In the genomic region with DNA sequence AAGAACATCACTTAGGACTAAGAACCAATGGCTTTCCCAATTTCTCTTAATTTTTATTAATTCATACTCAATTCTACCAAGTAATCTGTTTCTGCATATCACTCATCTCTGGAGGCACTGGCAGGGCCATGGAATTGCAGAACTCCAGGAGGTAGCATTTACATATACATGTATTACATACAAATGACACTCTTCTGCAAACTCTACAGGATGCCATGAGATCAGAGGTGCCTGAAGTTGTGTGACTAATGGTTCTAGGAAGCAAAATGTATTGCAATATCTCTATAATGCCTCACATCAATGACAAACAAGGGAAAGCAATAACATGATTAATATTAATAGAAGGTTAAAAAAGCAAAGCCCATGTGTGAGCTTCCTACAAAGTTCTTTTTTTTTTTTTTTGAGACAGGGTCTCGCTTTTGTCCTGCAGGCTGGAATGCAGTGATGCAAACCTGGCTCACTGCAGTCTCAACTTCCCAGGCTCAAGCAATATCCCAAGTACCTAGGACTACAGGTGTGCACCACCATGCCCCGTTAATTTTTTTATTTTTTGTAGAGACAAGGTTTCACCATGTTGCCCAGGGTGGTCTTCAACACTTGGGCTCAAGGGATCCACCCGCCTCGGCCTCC, we compare ENCODE assay signal across 27 cellular contexts. TPM values are rescaled to one million over a fixed set of nuclear protein-coding genes. Genes with fewer than 3 reads are reported as not detected.
DNase-seq lines count a peak whose midpoint lies in the region; ATAC-seq, FAIRE-seq and TF ChIP-seq lines count a peak whose summit lies in the region.
"Had no signal": no experiment of that assay in that cellular context is flagged by ENCODE, and none has a peak within 500 bp of the region (broad histone marks: within the 10 kb centered on the region; RNA-seq: fewer than 3 reads in every experiment).

No MANE protein-coding gene starts in this region.

- no peaks in the 10 kb centered on the region for H3K27me3 Mint-ChIP-seq in T-helper 2 cell treated with Interferon-gamma antibody and Interleukin-4, amounts not matched to agents 5 μg/mL and 100 μg/mL, for 36 hours (ENCODE audit: low read depth)
- no peaks in the 10 kb centered on the region for H3K27me3 Mint-ChIP-seq in WTC11 (ENCODE audit: low read depth)
- no peaks in the 10 kb centered on the region for H3K27me3 Mint-ChIP-seq in stimulated activated naive CD8-positive, alpha-beta T cell treated with anti-CD3 and anti-CD28 coated beads, Interleukin-15, amount 100 ng/mL, for 72 hours
- H3K27me3 Mint-ChIP-seq: activated CD4-positive, alpha-beta T cell treated with anti-CD3 and anti-CD28 coated beads, Interleukin-2, amount 10 ng/mL, durations not matched to agents 24 days and 14 days; activated naive CD8-positive, alpha-beta T cell treated with anti-CD3 and anti-CD28 coated beads, Interleukin-2, amount 50 U/mL, for 24 hours; stimulated activated naive CD8-positive, alpha-beta T cell treated with anti-CD3 and anti-CD28 coated beads, Interleukin-15, Interleukin-2, amounts not matched to agents 100 ng/mL and 50 ng/mL, for 24 hours; type B pancreatic cell had no signal

- H3K36me3 Mint-ChIP-seq in T-helper 2 cell treated with Interferon-gamma antibody and Interleukin-4, amounts not matched to agents 5 μg/mL and 100 μg/mL, for 36 hours (ENCODE audit: low read depth): peaks cover 36% of the 10 kb centered on the region
- H3K36me3 Mint-ChIP-seq in WTC11: no peaks in the 10 kb centered on the region; the same call in 1 of the 2 replicates
- H3K36me3 Mint-ChIP-seq in stimulated activated effector memory CD8-positive, alpha-beta T cell treated with anti-CD3 and anti-CD28 coated beads, Interleukin-12 subunit alpha, Interleukin-12 subunit beta, amount 100 ng/mL, for 72 hours: peaks cover 99% of the 10 kb centered on the region

- peak; percentile 75 for ATAC-seq in WTC11
- ATAC-seq in stimulated activated effector memory CD8-positive, alpha-beta T cell treated with anti-CD3 and anti-CD28 coated beads, Interleukin-12 subunit alpha, Interleukin-12 subunit beta, amount 100 ng/mL, for 72 hours: peak; percentile 51
- ATAC-seq in stimulated activated naive CD8-positive, alpha-beta T cell treated with anti-CD3 and anti-CD28 coated beads, Interleukin-15, amount 100 ng/mL, for 72 hours: no peak
- ATAC-seq: activated naive CD8-positive, alpha-beta T cell treated with anti-CD3 and anti-CD28 coated beads, Interleukin-2, amount 50 U/mL, for 24 hours; left lobe of liver; mucosa of descending colon; Right ventricle myocardium inferior had no signal

- CTCF ChIA-PET in WTC11 (lab: Charles Lee): interaction anchor here (0.6 to 1.1 kb wide), 3 partner anchors 13 to 36 kb away, joined by 3 to 4 read pairs (median 3); no protein-coding TSS in a partner anchor

- H3K9me3 Mint-ChIP-seq in T-helper 2 cell treated with Interferon-gamma antibody and Interleukin-4, amounts not matched to agents 5 μg/mL and 100 μg/mL, for 36 hours: no peaks in the 10 kb centered on the region
- H3K9me3 Mint-ChIP-seq in WTC11: no peaks in the 10 kb centered on the region
- no peaks in the 10 kb centered on the region for H3K9me3 Mint-ChIP-seq in stimulated activated effector memory CD8-positive, alpha-beta T cell treated with anti-CD3 and anti-CD28 coated beads, Interleukin-12 subunit alpha, Interleukin-12 subunit beta, amount 100 ng/mL, for 72 hours
- no peaks in the 10 kb centered on the region for H3K9me3 Mint-ChIP-seq in stimulated activated naive CD8-positive, alpha-beta T cell treated with anti-CD3 and anti-CD28 coated beads, Interleukin-15, amount 100 ng/mL, for 72 hours
- H3K9me3 Mint-ChIP-seq: activated CD4-positive, alpha-beta T cell treated with anti-CD3 and anti-CD28 coated beads, Interleukin-2, amount 10 ng/mL, durations not matched to agents 24 days and 14 days; activated naive CD8-positive, alpha-beta T cell treated with anti-CD3 and anti-CD28 coated beads, Interleukin-2, amount 50 U/mL, for 24 hours; stimulated activated naive CD8-positive, alpha-beta T cell treated with anti-CD3 and anti-CD28 coated beads, Interleukin-15, Interleukin-2, amounts not matched to agents 100 ng/mL and 50 ng/mL, for 24 hours; type B pancreatic cell had no signal

- TF ChIP-seq POLR2A in GM12892 (IDR thresholded peaks at IDR 0.05; ENCODE audit: low read depth, low read length): no peak

- peak overlapping the region; percentile 20 for H3K27ac Mint-ChIP-seq in T-helper 2 cell treated with Interferon-gamma antibody and Interleukin-4, amounts not matched to agents 5 μg/mL and 100 μg/mL, for 36 hours
- H3K27ac Mint-ChIP-seq in WTC11: no peak overlapping the region
- H3K27ac Mint-ChIP-seq in stimulated activated effector memory CD8-positive, alpha-beta T cell treated with anti-CD3 and anti-CD28 coated beads, Interleukin-12 subunit alpha, Interleukin-12 subunit beta, amount 100 ng/mL, for 72 hours: peak overlapping the region; percentile 15
- H3K27ac Mint-ChIP-seq in stimulated activated naive CD8-positive, alpha-beta T cell treated with anti-CD3 and anti-CD28 coated beads, Interleukin-15, amount 100 ng/mL, for 72 hours: no peak overlapping the region
- H3K27ac Mint-ChIP-seq: activated CD4-positive, alpha-beta T cell treated with anti-CD3 and anti-CD28 coated beads, Interleukin-2, amount 10 ng/mL, durations not matched to agents 24 days and 14 days; activated naive CD8-positive, alpha-beta T cell treated with anti-CD3 and anti-CD28 coated beads, Interleukin-2, amount 50 U/mL, for 24 hours had no signal

- H3K4me1 Mint-ChIP-seq in T-helper 2 cell treated with Interferon-gamma antibody and Interleukin-4, amounts not matched to agents 5 μg/mL and 100 μg/mL, for 36 hours (ENCODE audit: low read depth): peaks cover 12% of the 10 kb centered on the region
- H3K4me1 Mint-ChIP-seq in WTC11: peaks cover 12% of the 10 kb centered on the region
- no peaks in the 10 kb centered on the region for H3K4me1 Mint-ChIP-seq in stimulated activated effector memory CD8-positive, alpha-beta T cell treated with anti-CD3 and anti-CD28 coated beads, Interleukin-12 subunit alpha, Interleukin-12 subunit beta, amount 100 ng/mL, for 72 hours
- peaks cover 8% of the 10 kb centered on the region for H3K4me1 Mint-ChIP-seq in stimulated activated naive CD8-positive, alpha-beta T cell treated with anti-CD3 and anti-CD28 coated beads, Interleukin-15, amount 100 ng/mL, for 72 hours
- H3K4me1 Mint-ChIP-seq: activated naive CD8-positive, alpha-beta T cell treated with anti-CD3 and anti-CD28 coated beads, Interleukin-2, amount 50 U/mL, for 24 hours had no signal

- no peak overlapping the region for H3K4me3 ChIP-seq in fibroblast of pulmonary artery (replicated peaks; ENCODE audit: low read depth, low read length)
- H3K4me3 ChIP-seq: HAP-1, mucosa of descending colon, prostate gland had no signal

- no peak for DNase-seq in T-helper 2 cell treated with Interferon-gamma antibody and Interleukin-4, amounts not matched to agents 5 μg/mL and 100 μg/mL, for 36 hours (ENCODE audit: low spot score)
- DNase-seq in T-helper 2 cell: no peak
- DNase-seq in WTC11 (ENCODE audit: low spot score): no peak
- DNase-seq in fibroblast of pulmonary artery (ENCODE audit: low read depth): peak; percentile 32
- no peak for DNase-seq in stimulated activated effector memory CD8-positive, alpha-beta T cell treated with anti-CD3 and anti-CD28 coated beads, Interleukin-12 subunit alpha, Interleukin-12 subunit beta, amount 100 ng/mL, for 72 hours (ENCODE audit: low spot score in 2 of 2)
- DNase-seq in DMS53 treated with DMSO at 0.1 percent for 48 hours (lab: John Stamatoyannopoulos, UW; ENCODE audit: unreplicated experiment): no peak
- no peak for DNase-seq in GM12892 (ENCODE audit: insufficient read length)
- no peak for DNase-seq in stimulated activated naive CD8-positive, alpha-beta T cell treated with anti-CD3 and anti-CD28 coated beads, Interleukin-15, amount 100 ng/mL, for 72 hours
- DNase-seq: 8988T; activated CD4-positive, alpha-beta T cell treated with anti-CD3 and anti-CD28 coated beads, Interleukin-2, amount 10 ng/mL, durations not matched to agents 24 days and 14 days; activated effector memory CD4-positive, alpha-beta T cell treated with anti-CD3 and anti-CD28 coated beads, Interleukin-2, amount 50 U/mL, for 16 hours; activated naive CD8-positive, alpha-beta T cell treated with anti-CD3 and anti-CD28 coated beads, Interleukin-2, amount 50 U/mL, for 24 hours; brain microvascular endothelial cell; DND-41; mucosa of descending colon; NCI-H1417; NCI-H526 treated with DMSO at 0.1 percent for 48 hours; stimulated activated CD4-positive, alpha-beta T cell treated with anti-CD3 and anti-CD28 coated beads, Interleukin-2, amount 100 ng/mL, for 24 hours; SW 1271 had no signal

- no peak for FAIRE-seq in GM12892 (lab: Jason Lieb, UNC)
- FAIRE-seq: endothelial cell of umbilical vein, HTR-8/SVneo had no signal

- POLR2A ChIA-PET in WTC11 (lab: Charles Lee): no interaction called here

- no peak overlapping the region for H3K4me3 Mint-ChIP-seq in T-helper 2 cell treated with Interferon-gamma antibody and Interleukin-4, amounts not matched to agents 5 μg/mL and 100 μg/mL, for 36 hours
- no peak overlapping the region for H3K4me3 Mint-ChIP-seq in WTC11
- H3K4me3 Mint-ChIP-seq in stimulated activated effector memory CD8-positive, alpha-beta T cell treated with anti-CD3 and anti-CD28 coated beads, Interleukin-12 subunit alpha, Interleukin-12 subunit beta, amount 100 ng/mL, for 72 hours: no peak overlapping the region
- H3K4me3 Mint-ChIP-seq in stimulated activated naive CD8-positive, alpha-beta T cell treated with anti-CD3 and anti-CD28 coated beads, Interleukin-15, amount 100 ng/mL, for 72 hours: no peak overlapping the region
- H3K4me3 Mint-ChIP-seq: activated CD4-positive, alpha-beta T cell treated with anti-CD3 and anti-CD28 coated beads, Interleukin-2, amount 10 ng/mL, durations not matched to agents 24 days and 14 days; activated naive CD8-positive, alpha-beta T cell treated with anti-CD3 and anti-CD28 coated beads, Interleukin-2, amount 50 U/mL, for 24 hours; stimulated activated naive CD8-positive, alpha-beta T cell treated with anti-CD3 and anti-CD28 coated beads, Interleukin-15, Interleukin-2, amounts not matched to agents 100 ng/mL and 50 ng/mL, for 24 hours; type B pancreatic cell had no signal

- no peak for TF ChIP-seq CTCF in WTC11 (IDR thresholded peaks at IDR 0.05)
- TF ChIP-seq CTCF in fibroblast of pulmonary artery (IDR thresholded peaks at IDR 0.05; ENCODE audit: low read length, missing control alignments): no peak

TF ChIP-seq in WTC11, 78 proteins besides CTCF, POLR2A, EP300 and RAD21 (continues in another document):
- TF ChIP-seq NFE2L1 (CRISPR knock-in tag; IDR thresholded peaks at IDR 0.05) (no peak), ZNF671 (CRISPR knock-in tag; IDR thresholded peaks at IDR 0.05) (no peak)

RNA-seq across cellular contexts. Expression of gene DENND6A, which starts 33.0 kb away (rescaled TPM):
- total RNA-seq in WTC11 (2021): 12.4 to 15.1 TPM (median 13.9 TPM) in 3 replicates
- polyA plus RNA-seq in GM12892 (2012; ENCODE audit: missing spikeins): 7.5 TPM

Comparison
In these comparisons a context has a peak if more than half of its experiments do, and no peak if none do; other contexts are left out.
1. H3K27ac Mint-ChIP-seq: peak in T-helper 2 cell treated with Interferon-gamma antibody and Interleukin-4, amounts not matched to agents 5 μg/mL and 100 μg/mL, for 36 hours (single experiment) and stimulated activated effector memory CD8-positive, alpha-beta T cell treated with anti-CD3 and anti-CD28 coated beads, Interleukin-12 subunit alpha, Interleukin-12 subunit beta, amount 100 ng/mL, for 72 hours (single experiment); none in WTC11 (single experiment) and stimulated activated naive CD8-positive, alpha-beta T cell treated with anti-CD3 and anti-CD28 coated beads, Interleukin-15, amount 100 ng/mL, for 72 hours (0 of 2).